Comparison of ENCODE assay signal across 24 cellular contexts in the genomic region with DNA sequence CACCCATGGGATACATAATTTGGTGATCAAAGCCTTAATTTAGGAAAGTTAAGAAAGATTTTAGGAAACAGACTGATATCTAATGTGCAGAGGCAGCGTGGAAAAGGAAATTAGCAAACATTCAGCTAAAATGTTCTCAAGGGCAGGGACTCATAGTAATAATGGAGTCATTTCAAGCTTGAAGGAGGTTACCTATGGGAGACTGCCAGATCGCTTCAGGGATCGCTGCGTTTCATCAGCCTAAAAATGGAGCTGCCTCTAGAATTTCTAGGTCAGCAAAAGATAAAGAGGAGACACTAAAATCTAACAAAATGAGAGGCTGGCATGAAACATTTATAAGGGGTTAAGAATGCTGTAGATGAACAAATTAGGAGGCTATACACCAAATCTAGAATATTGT.
"Had no signal": no experiment of that assay in that cellular context is flagged by ENCODE, and none has a peak within 500 bp of the region (broad histone marks: within the 10 kb centered on the region; RNA-seq: fewer than 3 reads in every experiment).

No MANE protein-coding gene starts in this region.

- H3K27ac Mint-ChIP-seq: activated CD4-positive, alpha-beta memory T cell treated with anti-CD3 and anti-CD28 coated beads, Interleukin-2, amount 10 ng/mL, durations not matched to agents 7 days and 5 days; activated CD4-positive, alpha-beta T cell treated with anti-CD3 and anti-CD28 coated beads for 36 hours; activated CD4-positive, alpha-beta T cell treated with anti-CD3 and anti-CD28 coated beads, Interleukin-2, amount 10 ng/mL, durations not matched to agents 24 days and 14 days; activated naive CD4-positive, alpha-beta T cell treated with anti-CD3 and anti-CD28 coated beads, Interleukin-2, amount 10 ng/mL, durations not matched to agents 7 days and 5 days; activated naive CD4-positive, alpha-beta T cell treated with anti-CD3 and anti-CD28 coated beads, Interleukin-2, amount 50 U/mL, for 72 hours; activated naive CD8-positive, alpha-beta T cell treated with anti-CD3 and anti-CD28 coated beads, Interleukin-2, amount 10 ng/mL, durations not matched to agents 7 days and 5 days; activated T-cell treated with anti-CD3 and anti-CD28 coated beads, Interleukin-2, amount 50 U/mL, for 24 hours; activated T-cell treated with anti-CD3 and anti-CD28 coated beads, Interleukin-2, amount 50 U/mL, for 72 hours; endodermal cell had no signal

- ATAC-seq: activated CD4-positive, alpha-beta T cell treated with anti-CD3 and anti-CD28 coated beads for 36 hours; activated naive CD4-positive, alpha-beta T cell treated with anti-CD3 and anti-CD28 coated beads, Interleukin-2, amount 50 U/mL, for 72 hours; activated T-cell treated with anti-CD3 and anti-CD28 coated beads, Interleukin-2, amount 50 U/mL, for 72 hours; esophagus mucosa had no signal

- H3K36me3 Mint-ChIP-seq: activated naive CD4-positive, alpha-beta T cell treated with anti-CD3 and anti-CD28 coated beads, Interleukin-2, amount 10 ng/mL, durations not matched to agents 7 days and 5 days; activated naive CD4-positive, alpha-beta T cell treated with anti-CD3 and anti-CD28 coated beads, Interleukin-2, amount 50 U/mL, for 72 hours; activated naive CD8-positive, alpha-beta T cell treated with anti-CD3 and anti-CD28 coated beads, Interleukin-2, amount 10 ng/mL, durations not matched to agents 7 days and 5 days; brain had no signal

- H3K4me1 Mint-ChIP-seq: activated CD4-positive, alpha-beta memory T cell treated with anti-CD3 and anti-CD28 coated beads, Interleukin-2, amount 10 ng/mL, durations not matched to agents 7 days and 5 days; activated CD4-positive, alpha-beta T cell treated with anti-CD3 and anti-CD28 coated beads for 36 hours; activated CD4-positive, alpha-beta T cell treated with anti-CD3 and anti-CD28 coated beads, Interleukin-2, amount 10 ng/mL, durations not matched to agents 24 days and 14 days; activated naive CD4-positive, alpha-beta T cell treated with anti-CD3 and anti-CD28 coated beads, Interleukin-2, amount 10 ng/mL, durations not matched to agents 7 days and 5 days; activated naive CD8-positive, alpha-beta T cell treated with anti-CD3 and anti-CD28 coated beads, Interleukin-2, amount 10 ng/mL, durations not matched to agents 7 days and 5 days; brain had no signal

- DNase-seq: activated CD4-positive, alpha-beta memory T cell treated with anti-CD3 and anti-CD28 coated beads, Interleukin-2, amount 10 ng/mL, durations not matched to agents 7 days and 5 days; activated CD4-positive, alpha-beta T cell treated with anti-CD3 and anti-CD28 coated beads for 36 hours; activated CD4-positive, alpha-beta T cell treated with anti-CD3 and anti-CD28 coated beads, Interleukin-2, amount 10 ng/mL, durations not matched to agents 24 days and 14 days; activated CD4-positive, alpha-beta T cell treated with anti-CD3 and anti-CD28 coated beads, Interleukin-2, amount 50 U/mL, for 4 hours; activated CD4-positive, CD25-positive, alpha-beta regulatory T cell; activated CD4-positive, CD25-positive, alpha-beta regulatory T cell treated with anti-CD3 and anti-CD28 coated beads, Interleukin-2, amount 50 U/mL, for 72 hours; activated CD8-positive, alpha-beta memory T cell treated with anti-CD3 and anti-CD28 coated beads, Interleukin-2, amount 50 U/mL, for 48 hours; activated gamma-delta T cell; activated naive CD4-positive, alpha-beta T cell; activated naive CD4-positive, alpha-beta T cell treated with anti-CD3 and anti-CD28 coated beads, Interleukin-2, amount 10 ng/mL, durations not matched to agents 7 days and 5 days; activated naive CD8-positive, alpha-beta T cell treated with anti-CD3 and anti-CD28 coated beads, Interleukin-2, amount 10 ng/mL, durations not matched to agents 7 days and 5 days; activated T-cell treated with anti-CD3 and anti-CD28 coated beads for 4 hours; activated T-cell treated with anti-CD3 and anti-CD28 coated beads, Interleukin-2, amount 50 U/mL, for 24 hours; activated T-cell treated with anti-CD3 and anti-CD28 coated beads, Interleukin-2, amount 50 U/mL, for 72 hours; central memory CD4-positive, alpha-beta T cell; colonic mucosa; effector memory CD4-positive, alpha-beta T cell; endodermal cell; foreskin fibroblast; head of caudate nucleus; T-helper 2 cell had no signal

- H3K4me3 Mint-ChIP-seq: activated CD4-positive, alpha-beta memory T cell treated with anti-CD3 and anti-CD28 coated beads, Interleukin-2, amount 10 ng/mL, durations not matched to agents 7 days and 5 days; activated CD4-positive, alpha-beta T cell treated with anti-CD3 and anti-CD28 coated beads for 36 hours; activated CD4-positive, alpha-beta T cell treated with anti-CD3 and anti-CD28 coated beads, Interleukin-2, amount 10 ng/mL, durations not matched to agents 24 days and 14 days; activated naive CD4-positive, alpha-beta T cell treated with anti-CD3 and anti-CD28 coated beads, Interleukin-2, amount 10 ng/mL, durations not matched to agents 7 days and 5 days; activated naive CD8-positive, alpha-beta T cell treated with anti-CD3 and anti-CD28 coated beads, Interleukin-2, amount 10 ng/mL, durations not matched to agents 7 days and 5 days; activated T-cell treated with anti-CD3 and anti-CD28 coated beads, Interleukin-2, amount 50 U/mL, for 24 hours; activated T-cell treated with anti-CD3 and anti-CD28 coated beads, Interleukin-2, amount 50 U/mL, for 72 hours; brain; endodermal cell had no signal

- H3K9me3 Mint-ChIP-seq: activated CD4-positive, alpha-beta memory T cell treated with anti-CD3 and anti-CD28 coated beads, Interleukin-2, amount 10 ng/mL, durations not matched to agents 7 days and 5 days; activated CD4-positive, alpha-beta T cell treated with anti-CD3 and anti-CD28 coated beads, Interleukin-2, amount 10 ng/mL, durations not matched to agents 24 days and 14 days; activated naive CD4-positive, alpha-beta T cell treated with anti-CD3 and anti-CD28 coated beads, Interleukin-2, amount 10 ng/mL, durations not matched to agents 7 days and 5 days; activated naive CD4-positive, alpha-beta T cell treated with anti-CD3 and anti-CD28 coated beads, Interleukin-2, amount 50 U/mL, for 72 hours; activated naive CD8-positive, alpha-beta T cell treated with anti-CD3 and anti-CD28 coated beads, Interleukin-2, amount 10 ng/mL, durations not matched to agents 7 days and 5 days; activated T-cell treated with anti-CD3 and anti-CD28 coated beads, Interleukin-2, amount 50 U/mL, for 24 hours; activated T-cell treated with anti-CD3 and anti-CD28 coated beads, Interleukin-2, amount 50 U/mL, for 72 hours; brain; endodermal cell had no signal
